Comparison of ENCODE assay signal across 14 cellular contexts in genomic region chr6:144449218-144449617, GRCh38.
DNase-seq lines count a peak whose midpoint lies in the region; ATAC-seq and TF ChIP-seq lines count a peak whose summit lies in the region.
"Had no signal": no experiment of that assay in that cellular context is flagged by ENCODE, and none has a peak within 500 bp of the region (broad histone marks: within the 10 kb centered on the region; RNA-seq: fewer than 3 reads in every experiment).

No MANE protein-coding gene starts in this region.

- no peak overlapping the region for H4K8ac ChIP-seq in IMR-90 (ENCODE audit: low read depth in 2 of 2, low read length in 2 of 2)

- WGBS in IMR-90 (ENCODE audit: extremely low coverage in 2 of 2, insufficient read length in 1 of 2), 2 experiments: 100% methylated on average over 1 of the region's 7 CpGs; no CpG with 5 or more reads in 1 of the 2 experiments

- H3K56ac ChIP-seq in IMR-90 (ENCODE audit: extremely low read depth, insufficient read depth, low read length): no peak overlapping the region

- H3K27me3 Mint-ChIP-seq in activated T-cell treated with anti-CD3 and anti-CD28 coated beads, Interleukin-2, amount 50 U/mL, for 72 hours (ENCODE audit: low read depth): no peaks in the 10 kb centered on the region
- no peaks in the 10 kb centered on the region for H3K27me3 Mint-ChIP-seq in activated T-cell treated with anti-CD3 and anti-CD28 coated beads, Interleukin-2, amount 50 U/mL, for 24 hours
- peaks cover 0 to 5% (median 0%) of the 10 kb centered on the region in 3 donors for H3K27me3 Mint-ChIP-seq in immature natural killer cell (ENCODE audit: low read depth in 3 of 3)
- H3K27me3 Mint-ChIP-seq: CD4-positive, alpha-beta memory T cell had no signal

- dilution Hi-C loops in IMR-90 (cut with HindIII; ENCODE audit: low sequenced_read_pairs, unreplicated experiment): no loop called here

- DNase-seq in activated T-cell treated with anti-CD3 and anti-CD28 coated beads, Interleukin-2, amount 50 U/mL, for 72 hours: no peak
- no peak for DNase-seq in activated T-cell treated with anti-CD3 and anti-CD28 coated beads, Interleukin-2, amount 50 U/mL, for 24 hours
- DNase-seq in IMR-90 (no peak), immature natural killer cell (peak in 1 of 3 donors; percentile 9)
- DNase-seq in stimulated activated effector memory CD8-positive, alpha-beta T cell treated with anti-CD3 and anti-CD28 coated beads, Interleukin-12 subunit alpha, Interleukin-12 subunit beta, amount 100 ng/mL, for 72 hours (ENCODE audit: low spot score in 2 of 2): no peak
- DNase-seq: BE2C; CD4-positive, alpha-beta memory T cell; DMS79 had no signal

- H3K36me3 Mint-ChIP-seq in activated T-cell treated with anti-CD3 and anti-CD28 coated beads, Interleukin-2, amount 50 U/mL, for 72 hours (ENCODE audit: insufficient read depth in 2 of 2): peaks cover 4 to 14% of the 10 kb centered on the region in 2 donors
- H3K36me3 Mint-ChIP-seq in activated T-cell treated with anti-CD3 and anti-CD28 coated beads, Interleukin-2, amount 50 U/mL, for 24 hours (ENCODE audit: low read depth): peaks cover 54% of the 10 kb centered on the region
- H3K36me3 Mint-ChIP-seq in immature natural killer cell: peaks cover 15 to 61% (median 37%) of the 10 kb centered on the region in 3 donors
- peaks cover 78% of the 10 kb centered on the region for H3K36me3 Mint-ChIP-seq in stimulated activated effector memory CD8-positive, alpha-beta T cell treated with anti-CD3 and anti-CD28 coated beads, Interleukin-12 subunit alpha, Interleukin-12 subunit beta, amount 100 ng/mL, for 72 hours

- H3K23ac ChIP-seq in IMR-90 (ENCODE audit: low read depth, low read length): no peak overlapping the region

- POLR2A ChIA-PET in IMR-90 (lab: Charles Lee; ENCODE audit: unreplicated experiment): no interaction called here

- H3K18ac ChIP-seq in IMR-90 (ENCODE audit: low read depth, low read length): no peak overlapping the region

- H3K27ac ChIP-seq in IMR-90 (ENCODE audit: insufficient read depth, low read length): no peak overlapping the region
- H3K27ac ChIP-seq: C4-2B had no signal

- H4K20me1 ChIP-seq in IMR-90 (ENCODE audit: insufficient read depth, low read length): no peaks in the 10 kb centered on the region

- H3K9me3 Mint-ChIP-seq in activated T-cell treated with anti-CD3 and anti-CD28 coated beads, Interleukin-2, amount 50 U/mL, for 72 hours: no peaks in the 10 kb centered on the region
- no peaks in the 10 kb centered on the region for H3K9me3 Mint-ChIP-seq in activated T-cell treated with anti-CD3 and anti-CD28 coated beads, Interleukin-2, amount 50 U/mL, for 24 hours
- no peaks in the 10 kb centered on the region for H3K9me3 Mint-ChIP-seq in immature natural killer cell
- no peaks in the 10 kb centered on the region for H3K9me3 Mint-ChIP-seq in stimulated activated effector memory CD8-positive, alpha-beta T cell treated with anti-CD3 and anti-CD28 coated beads, Interleukin-12 subunit alpha, Interleukin-12 subunit beta, amount 100 ng/mL, for 72 hours
- H3K9me3 Mint-ChIP-seq: CD4-positive, alpha-beta memory T cell had no signal

- H3K4me1 Mint-ChIP-seq in activated T-cell treated with anti-CD3 and anti-CD28 coated beads, Interleukin-2, amount 50 U/mL, for 72 hours (ENCODE audit: low read depth): peaks cover 4% of the 10 kb centered on the region
- peaks cover 3% of the 10 kb centered on the region for H3K4me1 Mint-ChIP-seq in activated T-cell treated with anti-CD3 and anti-CD28 coated beads, Interleukin-2, amount 50 U/mL, for 24 hours (ENCODE audit: low read depth)
- peaks cover 13 to 33% of the 10 kb centered on the region in 2 donors for H3K4me1 Mint-ChIP-seq in immature natural killer cell
- peaks cover 6% of the 10 kb centered on the region for H3K4me1 Mint-ChIP-seq in stimulated activated effector memory CD8-positive, alpha-beta T cell treated with anti-CD3 and anti-CD28 coated beads, Interleukin-12 subunit alpha, Interleukin-12 subunit beta, amount 100 ng/mL, for 72 hours

- H2AFZ ChIP-seq in IMR-90 (replicated peaks; ENCODE audit: low read length, poor library complexity): no peak overlapping the region
- H2AFZ ChIP-seq: GM23248 had no signal

- no peak overlapping the region for H2BK15ac ChIP-seq in IMR-90 (ENCODE audit: low read depth, low read length)

- no peaks in the 10 kb centered on the region for H3K9me3 ChIP-seq in IMR-90 (ENCODE audit: control insufficient read depth, insufficient read depth, low read length)
- H3K9me3 ChIP-seq: BE2C had no signal

- H3K36me3 ChIP-seq in IMR-90 (ENCODE audit: control insufficient read depth, insufficient read depth, low read length): peaks cover 8% of the 10 kb centered on the region; the same call in 1 of the 2 replicates
- H3K36me3 ChIP-seq: BE2C had no signal

- TF ChIP-seq RAD21 in IMR-90 (IDR thresholded peaks at IDR 0.05; ENCODE audit: low read length): no peak

- no peak overlapping the region for H2BK5ac ChIP-seq in IMR-90 (ENCODE audit: low read depth, low read length, poor library complexity, severe bottlenecking)

- no peak for TF ChIP-seq POLR2A in IMR-90 (IDR thresholded peaks at IDR 0.05; ENCODE audit: low read depth, low read length)

- no peak overlapping the region for H3K4ac ChIP-seq in IMR-90 (ENCODE audit: low read depth, low read length)

- no peak overlapping the region for H3K4me3 Mint-ChIP-seq in activated T-cell treated with anti-CD3 and anti-CD28 coated beads, Interleukin-2, amount 50 U/mL, for 72 hours
- H3K4me3 Mint-ChIP-seq in activated T-cell treated with anti-CD3 and anti-CD28 coated beads, Interleukin-2, amount 50 U/mL, for 24 hours: no peak overlapping the region
- H3K4me3 Mint-ChIP-seq in immature natural killer cell: no peak overlapping the region
- no peak overlapping the region for H3K4me3 Mint-ChIP-seq in stimulated activated effector memory CD8-positive, alpha-beta T cell treated with anti-CD3 and anti-CD28 coated beads, Interleukin-12 subunit alpha, Interleukin-12 subunit beta, amount 100 ng/mL, for 72 hours
- H3K4me3 Mint-ChIP-seq: CD4-positive, alpha-beta memory T cell had no signal

- in situ Hi-C loops in IMR-90 (cut with MboI; ENCODE audit: low sequenced_read_pairs): no loop called here

- no peak overlapping the region for H4K91ac ChIP-seq in IMR-90 (ENCODE audit: insufficient read depth, low read depth, low read length)

- no peak overlapping the region for H2BK120ac ChIP-seq in IMR-90 (ENCODE audit: low read depth, low read length)

- no peak overlapping the region for H3K14ac ChIP-seq in IMR-90 (replicated peaks; ENCODE audit: low read depth, low read length)

- H3K9ac ChIP-seq in IMR-90 (ENCODE audit: low read depth, low read length): no peak overlapping the region
- H3K9ac ChIP-seq: GM23248 had no signal

- BruUV-seq in IMR-90 (replicated peaks; lab: Mats Ljungman, UMichigan): no TSS peak

- ATAC-seq in activated T-cell treated with anti-CD3 and anti-CD28 coated beads, Interleukin-2, amount 50 U/mL, for 72 hours (replicated peaks in 1 of 2): no peak
- ATAC-seq in IMR-90 (ENCODE audit: low read depth) (no peak), HG03457 (IDR thresholded peaks at IDR 0.05; ENCODE audit: unreplicated experiment) (no peak), HG02763 (IDR thresholded peaks at IDR 0.05; ENCODE audit: unreplicated experiment) (no peak)
- ATAC-seq in stimulated activated effector memory CD8-positive, alpha-beta T cell treated with anti-CD3 and anti-CD28 coated beads, Interleukin-12 subunit alpha, Interleukin-12 subunit beta, amount 100 ng/mL, for 72 hours: peak; percentile 59
- ATAC-seq: GM12878, HCT116 had no signal

- H3K27ac Mint-ChIP-seq in activated T-cell treated with anti-CD3 and anti-CD28 coated beads, Interleukin-2, amount 50 U/mL, for 72 hours: peak overlapping the region; percentile 70
- no peak overlapping the region for H3K27ac Mint-ChIP-seq in activated T-cell treated with anti-CD3 and anti-CD28 coated beads, Interleukin-2, amount 50 U/mL, for 24 hours
- H3K27ac Mint-ChIP-seq in immature natural killer cell: peak overlapping the region; percentile 3 to 86 (median 48)
- H3K27ac Mint-ChIP-seq in stimulated activated effector memory CD8-positive, alpha-beta T cell treated with anti-CD3 and anti-CD28 coated beads, Interleukin-12 subunit alpha, Interleukin-12 subunit beta, amount 100 ng/mL, for 72 hours: peak overlapping the region; percentile 17

- intact Hi-C loops in IMR-90 (cut with micrococcal nuclease): no loop called here

- TF ChIP-seq CTCF in IMR-90 (conservative IDR thresholded peaks at IDR 0.05; ENCODE audit: low read depth, low read length): no peak

- no peak overlapping the region for H4K5ac ChIP-seq in IMR-90 (ENCODE audit: low read depth, low read length)

- H3K4me1 ChIP-seq in IMR-90 (ENCODE audit: control insufficient read depth, insufficient read depth, low read length): no peaks in the 10 kb centered on the region
- H3K4me1 ChIP-seq: BE2C had no signal

- CTCF ChIA-PET in IMR-90 (lab: Yijun Ruan, JAX): interaction anchor here (1.4 kb wide), 1 partner anchor 11 kb away, joined by 3 read pairs; no protein-coding TSS in a partner anchor

- H2BK20ac ChIP-seq in IMR-90 (ENCODE audit: low read depth, low read length): no peak overlapping the region

- no peak overlapping the region for H2AK9ac ChIP-seq in IMR-90 (replicated peaks; ENCODE audit: low read depth, low read length, poor library complexity)

- no peak overlapping the region; the same call in 1 of the 2 replicates for H2AK5ac ChIP-seq in IMR-90 (ENCODE audit: low read depth, low read length)

- peaks cover 2% of the 10 kb centered on the region; the same call in 1 of the 2 replicates for H3K9me1 ChIP-seq in IMR-90 (ENCODE audit: insufficient read depth, low read length)

- H3K4me3 ChIP-seq in IMR-90 (ENCODE audit: insufficient read depth, low read depth, low read length): no peak overlapping the region
- H3K4me3 ChIP-seq: GM12878, GM23248 had no signal

- H3K4me2 ChIP-seq in IMR-90 (ENCODE audit: low read depth, low read length): no peak overlapping the region

- H3K79me1 ChIP-seq in IMR-90 (ENCODE audit: low read depth in 1 of 2, low read length in 2 of 2): no peaks in the 10 kb centered on the region; a peak in 1 of 4 replicates

- H3K27me3 ChIP-seq in IMR-90 (ENCODE audit: control insufficient read depth, insufficient read depth, low read length): no peaks in the 10 kb centered on the region

TF ChIP-seq in IMR-90, 13 proteins besides CTCF, POLR2A, EP300 and RAD21:
- TF ChIP-seq MAZ (IDR thresholded peaks at IDR 0.05; ENCODE audit: borderline replicate concordance, low read depth, low read length): no peak
- no peak for TF ChIP-seq USF2 (IDR thresholded peaks at IDR 0.05; ENCODE audit: low read depth, low read length)
- TF ChIP-seq CEBPB (IDR thresholded peaks at IDR 0.05; ENCODE audit: low read depth, low read length): peak; percentile 10; the same call in 1 of the 2 replicates
